Comparison of ENCODE assay signal across 18 cellular contexts in the genomic region with DNA sequence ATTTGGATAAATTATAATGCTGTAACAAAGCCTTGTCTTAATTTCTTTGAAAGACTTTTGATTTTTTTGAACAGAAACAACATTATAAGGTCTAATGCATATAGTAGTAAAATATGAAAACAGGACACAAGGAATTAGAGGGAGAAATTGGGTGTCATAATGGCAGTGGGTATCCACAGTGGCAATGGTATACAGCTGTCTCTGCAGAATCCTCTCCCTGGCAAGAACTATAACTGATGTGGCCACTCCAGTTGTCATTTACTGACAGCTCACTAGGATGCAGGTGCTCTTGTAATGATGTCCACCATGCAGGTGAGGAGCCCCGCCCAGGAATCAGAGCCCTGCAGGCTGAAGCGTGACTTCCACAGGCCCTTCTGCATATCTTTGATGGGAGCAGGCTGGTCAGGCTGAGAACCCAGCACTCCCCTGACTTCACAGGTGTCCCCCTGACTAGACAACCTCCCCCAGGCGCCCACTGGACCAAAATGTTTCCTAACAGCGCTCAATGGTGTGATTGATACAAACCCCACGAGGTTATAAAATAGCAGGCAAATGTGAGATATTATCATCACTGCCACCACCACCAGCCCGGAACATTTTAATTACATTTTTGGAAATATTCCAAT. TPM values are rescaled to one million over a fixed set of nuclear protein-coding genes. Genes with fewer than 3 reads are reported as not detected.
"Had no signal": no experiment of that assay in that cellular context is flagged by ENCODE, and none has a peak within 500 bp of the region (broad histone marks: within the 10 kb centered on the region; RNA-seq: fewer than 3 reads in every experiment).

No MANE protein-coding gene starts in this region.

- H3K9me3 ChIP-seq: esophagus muscularis mucosa, gastrocnemius medialis, lower lobe of right lung, psoas muscle, spleen, testis had no signal

- ATAC-seq: gastrocnemius medialis; left cardiac atrium; lower lobe of right lung; sciatic nerve; stimulated activated memory B cell treated with anti-CD40 and anti-IgM and Interleukin-4, amounts not matched to agents 10 μg/mL and 1 μg/mL and 100 μg/mL, for 72 hours had no signal

- H3K27ac ChIP-seq: epithelial cell of prostate, esophagus muscularis mucosa, gastrocnemius medialis, heart right ventricle, left ventricle myocardium inferior, lower lobe of right lung, parathyroid adenoma, psoas muscle, testis, tibial nerve had no signal

- H3K9ac ChIP-seq: parathyroid adenoma had no signal

- FAIRE-seq: endometrium, islet of Langerhans had no signal

- H3K4me3 ChIP-seq: esophagus muscularis mucosa, gastrocnemius medialis, heart right ventricle, left ventricle myocardium inferior, lower lobe of right lung, psoas muscle, spleen, testis, tibial nerve had no signal

- H3K27me3 ChIP-seq: esophagus muscularis mucosa, gastrocnemius medialis, heart right ventricle, spleen, testis, tibial nerve had no signal

- DNase-seq: gastrocnemius medialis, heart right ventricle, left cardiac atrium, left ventricle myocardium inferior, lower lobe of right lung, occipital lobe, psoas muscle, spleen had no signal

- H3K4me1 ChIP-seq: gastrocnemius medialis, parathyroid adenoma, psoas muscle, testis, tibial nerve had no signal

RNA-seq across cellular contexts. Expression of a gene that starts 32.8 kb away (rescaled TPM):
- total RNA-seq: psoas muscle, skeletal muscle tissue had no signal
